Comparison of ENCODE assay signal across 17 cellular contexts in the genomic region with DNA sequence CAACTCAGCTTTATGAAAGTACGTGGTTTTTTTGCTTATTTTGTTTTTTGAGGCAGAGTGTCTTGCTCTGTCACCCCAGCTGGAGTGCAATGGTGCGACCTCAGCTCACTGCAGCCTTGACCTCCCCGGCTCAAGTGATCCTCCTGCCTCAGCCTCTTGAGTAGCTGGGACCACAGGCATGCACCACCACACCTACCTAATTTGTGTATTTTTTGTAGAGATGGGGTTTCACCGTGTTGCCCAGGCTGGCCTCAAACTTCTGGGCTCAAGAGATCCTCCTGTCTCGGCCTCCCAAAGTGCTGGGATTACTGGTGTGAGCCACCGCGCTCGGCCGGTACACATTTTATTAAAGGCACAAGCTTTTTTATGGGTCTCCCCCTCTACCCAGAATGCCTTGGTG. TPM values are rescaled to one million over a fixed set of nuclear protein-coding genes. Genes with fewer than 3 reads are reported as not detected.
"Had no signal": no experiment of that assay in that cellular context is flagged by ENCODE, and none has a peak within 500 bp of the region (broad histone marks: within the 10 kb centered on the region; RNA-seq: fewer than 3 reads in every experiment).

No MANE protein-coding gene starts in this region.

RNA-seq across cellular contexts. Expression of gene CALML3, which starts 34.3 kb away (rescaled TPM):
- total RNA-seq: activated T-cell treated with anti-CD3 and anti-CD28 coated beads, Interleukin-2, amount 50 U/mL, for 4 hours; activated T-helper 2 cell treated with anti-CD3 and anti-CD28 coated beads, Interferon-gamma antibody, Interleukin-2, Interleukin-4, amounts not matched to agents 10 μg/mL and 5 μg/mL and 100 μg/mL, durations not matched to agents 14 hours and 24 hours and 36 hours; adrenal gland; epithelial cell of proximal tubule; fibroblast of lung; hepatocyte; left ventricle myocardium inferior; mononuclear cell; myocyte; SJCRH30; subcutaneous adipose tissue; T-helper 1 cell treated with Interleukin-12 subunit alpha and Interleukin-12 subunit beta and Interleukin-4 antibody, amounts not matched to agents 30 ng/mL and 1 ng/mL, for 36 hours; tibial nerve; WTC11 had no signal
- polyA plus RNA-seq: fibroblast of lung, hepatocyte, immature natural killer cell had no signal

RNA-seq across cellular contexts. Expression of gene CALML5, which starts 59.7 kb away (rescaled TPM):
- total RNA-seq: activated T-cell treated with anti-CD3 and anti-CD28 coated beads, Interleukin-2, amount 50 U/mL, for 4 hours; activated T-helper 2 cell treated with anti-CD3 and anti-CD28 coated beads, Interferon-gamma antibody, Interleukin-2, Interleukin-4, amounts not matched to agents 10 μg/mL and 5 μg/mL and 100 μg/mL, durations not matched to agents 14 hours and 24 hours and 36 hours; adrenal gland; epithelial cell of proximal tubule; fibroblast of lung; hepatocyte; left ventricle myocardium inferior; mammary epithelial cell; mononuclear cell; myocyte; SJCRH30; subcutaneous adipose tissue; T-helper 1 cell treated with Interleukin-12 subunit alpha and Interleukin-12 subunit beta and Interleukin-4 antibody, amounts not matched to agents 30 ng/mL and 1 ng/mL, for 36 hours; tibial nerve; WTC11 had no signal
- polyA plus RNA-seq: adrenal gland, fibroblast of lung, hepatocyte, immature natural killer cell, small intestine had no signal
